ENCODE assay signal across 2 cellular contexts in genomic region chr2:180991361-180991760, GRCh38.
TF ChIP-seq lines count a peak whose summit lies in the region.

No MANE protein-coding gene starts in this region.

TF ChIP-seq in SK-N-SH, 30 proteins besides CTCF, POLR2A, EP300 and RAD21 (continued from another document):
- TF ChIP-seq PBX3 (IDR thresholded peaks at IDR 0.05) (no peak), FOXJ3 (CRISPR knock-in tag; IDR thresholded peaks at IDR 0.05) (no peak), ZBTB33 (IDR thresholded peaks at IDR 0.05; ENCODE audit: borderline replicate concordance, low read depth) (no peak), MEF2A (IDR thresholded peaks at IDR 0.05; ENCODE audit: borderline replicate concordance, low read depth) (no peak), MXI1 (IDR thresholded peaks at IDR 0.05; ENCODE audit: low read depth, low read length) (no peak), REST (IDR thresholded peaks at IDR 0.05; ENCODE audit: low read depth, low read length) (no peak), TAF1 (IDR thresholded peaks at IDR 0.05; ENCODE audit: borderline replicate concordance, low read depth, low read length) (no peak)

TF ChIP-seq in SK-N-SH treated with all-trans-retinoic acid at 6 μM for 48 hours, 23 proteins besides CTCF, POLR2A, EP300 and RAD21:
- TF ChIP-seq POU6F1 (CRISPR knock-in tag; IDR thresholded peaks at IDR 0.05; ENCODE audit: borderline replicate concordance, low read depth) (no peak), OSR1 (CRISPR knock-in tag; IDR thresholded peaks at IDR 0.05) (no peak), PPARA (CRISPR knock-in tag; IDR thresholded peaks at IDR 0.05; ENCODE audit: borderline replicate concordance) (no peak), CSDC2 (CRISPR knock-in tag; IDR thresholded peaks at IDR 0.05) (no peak), BACH2 (CRISPR knock-in tag; IDR thresholded peaks at IDR 0.05; ENCODE audit: borderline replicate concordance) (no peak), TSHZ2 (CRISPR knock-in tag; IDR thresholded peaks at IDR 0.05) (no peak), ZFP30 (CRISPR knock-in tag; IDR thresholded peaks at IDR 0.05) (no peak), TCF4 (CRISPR knock-in tag; IDR thresholded peaks at IDR 0.05; ENCODE audit: borderline replicate concordance) (no peak), ZNF8 (CRISPR knock-in tag; IDR thresholded peaks at IDR 0.05) (no peak), ZFP3 (CRISPR knock-in tag; IDR thresholded peaks at IDR 0.05) (no peak), PATZ1 (CRISPR knock-in tag; IDR thresholded peaks at IDR 0.05; ENCODE audit: borderline replicate concordance) (no peak), ESRRG (CRISPR knock-in tag; IDR thresholded peaks at IDR 0.05) (no peak), SNAI2 (CRISPR knock-in tag; IDR thresholded peaks at IDR 0.05) (no peak), ZC3H10 (CRISPR knock-in tag; IDR thresholded peaks at IDR 0.05) (no peak), TOX (CRISPR knock-in tag; IDR thresholded peaks at IDR 0.05; ENCODE audit: borderline replicate concordance) (no peak), ZNF565 (CRISPR knock-in tag; conservative IDR thresholded peaks at IDR 0.05; ENCODE audit: low read depth) (no peak)
